Comparison of ENCODE assay signal across 12 cellular contexts in the genomic region with DNA sequence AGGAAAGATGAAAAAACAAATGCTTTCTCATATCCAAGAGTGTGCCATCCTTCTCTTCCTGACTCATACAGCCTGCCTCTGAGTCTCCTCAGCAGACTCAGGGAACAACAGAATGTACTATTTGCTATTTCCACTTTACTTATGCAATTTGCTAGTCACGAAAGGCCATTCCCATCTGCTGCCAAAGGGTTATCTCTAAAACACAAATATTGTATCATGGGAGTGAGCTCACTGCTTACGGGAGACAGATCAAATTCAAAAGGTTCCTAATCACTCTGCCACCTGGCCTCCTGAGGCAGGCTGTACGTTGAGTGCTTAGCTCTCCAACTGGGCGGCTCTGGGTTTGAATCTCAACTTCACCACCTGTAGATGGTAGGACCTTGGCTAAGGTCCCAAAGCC.
DNase-seq lines count a peak whose midpoint lies in the region; ATAC-seq, FAIRE-seq and TF ChIP-seq lines count a peak whose summit lies in the region.
"Had no signal": no experiment of that assay in that cellular context is flagged by ENCODE, and none has a peak within 500 bp of the region (broad histone marks: within the 10 kb centered on the region; RNA-seq: fewer than 3 reads in every experiment).

No MANE protein-coding gene starts in this region.

- H3K4me1 ChIP-seq in A549 = peaks cover 48% of the 10 kb centered on the region
- peaks cover 16% of the 10 kb centered on the region for H3K4me1 ChIP-seq in hepatocyte (ENCODE audit: insufficient read depth)
- no peaks in the 10 kb centered on the region for H3K4me1 ChIP-seq in GM23338 (ENCODE audit: insufficient read depth)
- H3K4me1 ChIP-seq in OCI-LY7 (ENCODE audit: insufficient read depth, low read length, poor library complexity, severe bottlenecking) = no peaks in the 10 kb centered on the region

- no peaks in the 10 kb centered on the region for H3K9me3 ChIP-seq in A549
- H3K9me3 ChIP-seq in hepatocyte (ENCODE audit: low read depth) = no peaks in the 10 kb centered on the region
- H3K9me3 ChIP-seq in OCI-LY7 (ENCODE audit: low read length) = no peaks in the 10 kb centered on the region

- H3K9me2 ChIP-seq in hepatocyte (replicated peaks; ENCODE audit: insufficient read depth) = no peaks in the 10 kb centered on the region
- H3K9me2 ChIP-seq in GM23338 (ENCODE audit: insufficient read depth) = no peaks in the 10 kb centered on the region
- H3K9me2 ChIP-seq in OCI-LY7 (ENCODE audit: insufficient read depth, low read length) = no peaks in the 10 kb centered on the region

- peak; percentile 67 to 72 for ATAC-seq in A549
- ATAC-seq in GM23338 = no peak
- ATAC-seq: activated T-cell treated with anti-CD3 and anti-CD28 coated beads, Interleukin-2, amount 50 U/mL, for 4 hours had no signal

- H2AFZ ChIP-seq in hepatocyte (no peak overlapping the region), GM23338 (no peak overlapping the region), OCI-LY7 (ENCODE audit: low read length) (no peak overlapping the region)
- H2AFZ ChIP-seq: parathyroid adenoma had no signal

- intact Hi-C loops in OCI-LY7 (cut with micrococcal nuclease; ENCODE audit: unreplicated experiment) = no loop called here

- WGBS in A549 (ENCODE audit: missing lambda C conversion rate) = 57% methylated on average over 3 of the region's 4 CpGs
- WGBS in hepatocyte (ENCODE audit: low lambda C conversion rate, missing lambda C conversion rate) = 54% methylated on average over 4 of the region's 4 CpGs

- H3K36me3 ChIP-seq in hepatocyte (replicated peaks; ENCODE audit: insufficient read depth, low read depth) (no peaks in the 10 kb centered on the region), GM23338 (ENCODE audit: insufficient read depth) (no peaks in the 10 kb centered on the region), OCI-LY7 (ENCODE audit: insufficient read depth, low read length) (no peaks in the 10 kb centered on the region)

- no peaks in the 10 kb centered on the region for H3K27me3 Mint-ChIP-seq in GM23338 (ENCODE audit: insufficient read depth, low read depth, poor library complexity)

- no peaks in the 10 kb centered on the region for H4K20me1 ChIP-seq in hepatocyte (ENCODE audit: insufficient read depth, poor library complexity, severe bottlenecking)
- no peaks in the 10 kb centered on the region for H4K20me1 ChIP-seq in GM23338 (replicated peaks; ENCODE audit: insufficient read depth)
- no peaks in the 10 kb centered on the region for H4K20me1 ChIP-seq in OCI-LY7 (ENCODE audit: insufficient read depth, low read length)

- no peaks in the 10 kb centered on the region for H3F3A ChIP-seq in GM23338 (replicated peaks; ENCODE audit: low read depth)

- FAIRE-seq in A549 (lab: Jason Lieb, UNC) (no peak), RCC 7860 (lab: Jason Lieb, UNC) (no peak)
- FAIRE-seq: TTC549, urothelium cell line had no signal

- no peaks in the 10 kb centered on the region for H3K4me1 Mint-ChIP-seq in GM23338

- H3K4me3 ChIP-seq in A549 (no peak overlapping the region), hepatocyte (no peak overlapping the region), GM23338 (no peak overlapping the region), OCI-LY7 (ENCODE audit: low read depth, low read length, poor library complexity, severe bottlenecking) (no peak overlapping the region)

- H3K4me2 ChIP-seq in A549 (peak overlapping the region; percentile 43), hepatocyte (no peak overlapping the region), GM23338 (no peak overlapping the region), OCI-LY7 (ENCODE audit: low read length) (no peak overlapping the region)

- H3K27ac ChIP-seq in A549 (peak overlapping the region; percentile 44 to 58; a peak in 4 of 6 replicates), hepatocyte (peak overlapping the region; percentile 77), GM23338 (ENCODE audit: low read depth) (no peak overlapping the region), OCI-LY7 (ENCODE audit: low read depth, low read length, poor library complexity, severe bottlenecking) (no peak overlapping the region)
- H3K27ac ChIP-seq: parathyroid adenoma had no signal

- H3K9me3 Mint-ChIP-seq in GM23338 = no peaks in the 10 kb centered on the region
- H3K9me3 Mint-ChIP-seq: activated T-cell treated with anti-CD3 and anti-CD28 coated beads, Interleukin-2, amount 50 U/mL, for 4 hours had no signal

- no TSS peak for BruUV-seq in OCI-LY7 (replicated peaks; lab: Mats Ljungman, UMichigan)

- CTCF ChIA-PET in A549 (lab: Yijun Ruan, JAX) (interaction anchor here (0.6 to 1.2 kb wide), 2 partner anchors 16 to 89 kb away, joined by 4 read pairs; no protein-coding TSS in a partner anchor), OCI-LY7 (lab: Charles Lee; ENCODE audit: unreplicated experiment) (no interaction called here)

- H3K27ac Mint-ChIP-seq in GM23338 = no peak overlapping the region

- no peak for TF ChIP-seq RAD21 in A549 (conservative IDR thresholded peaks at IDR 0.05 in 1 of 2, IDR thresholded peaks at IDR 0.05 in 1 of 2)

- 0 out of 5 replicates have a peak, but pooled peaks of 1 of the 2 experiments have one; percentile 31 for TF ChIP-seq EP300 in A549 (IDR thresholded peaks at IDR 0.05)

- no peaks in the 10 kb centered on the region for H3K36me3 Mint-ChIP-seq in GM23338 (ENCODE audit: low read depth)

- DNase-seq in A549 (ENCODE audit: low read depth in 1 of 2, low spot score in 1 of 2) = peak in 1 of 2 experiments; percentile 57
- peak; percentile 67 for DNase-seq in NCI-H1092 (lab: John Stamatoyannopoulos, UW)
- peak; percentile 98 for DNase-seq in amniotic epithelial cell (ENCODE audit: low read depth)
- DNase-seq in hepatocyte (ENCODE audit: low spot score) = peak; percentile 61
- DNase-seq in GM23338 (ENCODE audit: low spot score) = no peak
- no peak for DNase-seq in OCI-LY7 (ENCODE audit: low spot score)
- no peak for DNase-seq in RCC 7860 (ENCODE audit: low spot score)
- no peak for DNase-seq in A172 (ENCODE audit: low spot score)
- DNase-seq: activated T-cell treated with anti-CD3 and anti-CD28 coated beads, Interleukin-2, amount 50 U/mL, for 4 hours had no signal

- no peak for TF ChIP-seq CTCF in A549 (IDR thresholded peaks at IDR 0.05)
- no peak for TF ChIP-seq CTCF in hepatocyte (IDR thresholded peaks at IDR 0.05; ENCODE audit: poor library complexity)
- TF ChIP-seq CTCF in GM23338 (conservative IDR thresholded peaks at IDR 0.05; ENCODE audit: low read depth in 2 of 2) = no peak
- TF ChIP-seq CTCF in OCI-LY7 (conservative IDR thresholded peaks at IDR 0.05; ENCODE audit: low read length) = no peak

- no peak overlapping the region for H3K4me3 Mint-ChIP-seq in GM23338
- H3K4me3 Mint-ChIP-seq: activated T-cell treated with anti-CD3 and anti-CD28 coated beads, Interleukin-2, amount 50 U/mL, for 4 hours had no signal

- POLR2A ChIA-PET in A549 (lab: Yijun Ruan, JAX) = interaction anchor here (0.6 kb wide), 1 partner anchor 365 kb away, joined by 6 read pairs; no protein-coding TSS in a partner anchor
- POLR2A ChIA-PET in OCI-LY7 (lab: Charles Lee) = no interaction called here

- no peaks in the 10 kb centered on the region for H3K27me3 ChIP-seq in hepatocyte
- no peaks in the 10 kb centered on the region for H3K27me3 ChIP-seq in GM23338 (ENCODE audit: insufficient read depth)

- H3K79me2 ChIP-seq in hepatocyte (no peaks in the 10 kb centered on the region), GM23338 (replicated peaks; ENCODE audit: insufficient read depth) (no peaks in the 10 kb centered on the region), OCI-LY7 (ENCODE audit: insufficient read depth, low read depth, low read length) (no peaks in the 10 kb centered on the region)

- TF ChIP-seq POLR2A in A549 (IDR thresholded peaks at IDR 0.05; ENCODE audit: low read length) = no peak

TF ChIP-seq in A549, 52 proteins besides CTCF, POLR2A, EP300 and RAD21:
- 0 out of 4 replicates have a peak, but pooled peaks of 1 of the 2 experiments have one; percentile 16 for TF ChIP-seq CEBPB (IDR thresholded peaks at IDR 0.05)
- TF ChIP-seq RFX5 (IDR thresholded peaks at IDR 0.05) = no peak
- TF ChIP-seq FOSL2 (IDR thresholded peaks at IDR 0.05) = no peak
- peak; percentile 39; the same call in 1 of the 2 replicates for TF ChIP-seq FOSL2 (CRISPR knock-in tag; IDR thresholded peaks at IDR 0.05)
- peak; percentile 40; the same call in 1 of the 2 replicates for TF ChIP-seq JUNB (IDR thresholded peaks at IDR 0.05)

TF ChIP-seq in GM23338, 12 proteins besides CTCF, POLR2A, EP300 and RAD21 (continues in another document):
- TF ChIP-seq JUNB (IDR thresholded peaks at IDR 0.05; ENCODE audit: unreplicated experiment) (no peak), EZH2phosphoT487 (IDR thresholded peaks at IDR 0.05; ENCODE audit: unreplicated experiment) (no peak), ZNF331 (CRISPR knock-in tag; IDR thresholded peaks at IDR 0.05; ENCODE audit: low read depth) (no peak), NANOG (IDR thresholded peaks at IDR 0.05; ENCODE audit: borderline replicate concordance) (no peak), CREB1 (CRISPR knock-in tag; IDR thresholded peaks at IDR 0.05; ENCODE audit: low read depth) (no peak)
- TF ChIP-seq, protein P1, sequence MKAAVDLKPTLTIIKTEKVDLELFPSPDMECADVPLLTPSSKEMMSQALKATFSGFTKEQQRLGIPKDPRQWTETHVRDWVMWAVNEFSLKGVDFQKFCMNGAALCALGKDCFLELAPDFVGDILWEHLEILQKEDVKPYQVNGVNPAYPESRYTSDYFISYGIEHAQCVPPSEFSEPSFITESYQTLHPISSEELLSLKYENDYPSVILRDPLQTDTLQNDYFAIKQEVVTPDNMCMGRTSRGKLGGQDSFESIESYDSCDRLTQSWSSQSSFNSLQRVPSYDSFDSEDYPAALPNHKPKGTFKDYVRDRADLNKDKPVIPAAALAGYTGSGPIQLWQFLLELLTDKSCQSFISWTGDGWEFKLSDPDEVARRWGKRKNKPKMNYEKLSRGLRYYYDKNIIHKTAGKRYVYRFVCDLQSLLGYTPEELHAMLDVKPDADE (IDR thresholded peaks at IDR 0.05) = no peak

Comparison
In these comparisons a context has a peak if more than half of its experiments do, and no peak if none do; other contexts are left out.
1. DNase-seq: peak in NCI-H1092 (single experiment), amniotic epithelial cell (single experiment) and hepatocyte (single experiment); none in GM23338 (single experiment), OCI-LY7 (single experiment), RCC 7860 (single experiment) and A172 (single experiment).
2. H3K27ac ChIP-seq: peak in A549 (2 of 2) and hepatocyte (single experiment); none in GM23338 (single experiment) and OCI-LY7 (single experiment).